ENCODE assay signal across 9 cellular contexts in the genomic region with DNA sequence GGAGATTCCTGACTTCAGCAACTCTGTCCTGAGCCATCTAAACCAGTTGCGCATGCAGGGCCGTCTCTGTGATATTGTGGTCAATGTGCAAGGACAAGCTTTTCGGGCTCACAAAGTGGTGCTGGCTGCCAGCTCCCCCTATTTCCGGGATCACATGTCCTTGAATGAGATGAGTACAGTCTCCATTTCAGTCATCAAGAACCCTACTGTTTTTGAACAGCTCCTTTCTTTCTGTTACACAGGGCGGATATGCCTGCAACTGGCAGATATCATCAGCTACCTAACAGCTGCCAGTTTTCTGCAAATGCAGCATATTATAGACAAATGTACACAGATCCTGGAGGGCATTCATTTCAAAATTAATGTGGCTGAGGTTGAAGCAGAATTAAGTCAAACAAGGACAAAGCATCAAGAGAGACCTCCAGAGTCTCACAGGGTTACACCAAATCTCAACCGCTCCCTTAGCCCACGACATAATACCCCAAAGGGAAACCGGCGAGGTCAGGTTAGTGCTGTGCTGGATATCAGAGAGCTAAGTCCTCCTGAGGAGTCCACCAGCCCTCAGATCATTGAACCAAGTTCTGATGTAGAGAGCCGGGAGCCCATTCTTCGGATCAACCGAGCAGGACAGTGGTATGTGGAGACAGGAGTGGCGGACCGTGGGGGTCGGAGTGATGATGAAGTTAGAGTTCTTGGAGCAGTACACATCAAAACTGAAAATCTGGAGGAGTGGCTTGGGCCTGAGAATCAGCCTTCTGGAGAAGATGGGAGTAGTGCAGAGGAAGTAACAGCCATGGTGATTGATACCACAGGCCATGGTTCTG. TPM values are rescaled to one million over a fixed set of nuclear protein-coding genes. Genes with fewer than 3 reads are reported as not detected.
DNase-seq lines count a peak whose midpoint lies in the region; TF ChIP-seq lines count a peak whose summit lies in the region.
"Had no signal": no experiment of that assay in that cellular context is flagged by ENCODE, and none has a peak within 500 bp of the region (broad histone marks: within the 10 kb centered on the region; RNA-seq: fewer than 3 reads in every experiment).

No MANE protein-coding gene starts in this region.

- DNase-seq in GM13977 (ENCODE audit: low spot score) (peak; percentile 55), HL-60 (ENCODE audit: low read depth in 1 of 2, low spot score in 1 of 2) (peak in 1 of 2 experiments; percentile 30), progenitor cell of endocrine pancreas (ENCODE audit: low spot score, unreplicated experiment) (no peak), NCI-H2227 (lab: John Stamatoyannopoulos, UW; ENCODE audit: unreplicated experiment) (no peak), uterus (no peak), SK-N-DZ (ENCODE audit: low spot score) (no peak), SW480 (ENCODE audit: low spot score) (no peak)
- no peak for DNase-seq in activated naive CD8-positive, alpha-beta T cell treated with anti-CD3 and anti-CD28 coated beads for 36 hours
- DNase-seq: NCI-H2171 treated with DMSO at 0.1 percent for 48 hours had no signal

- H3K27me3 Mint-ChIP-seq in activated naive CD8-positive, alpha-beta T cell treated with anti-CD3 and anti-CD28 coated beads for 36 hours: peaks cover 23% of the 10 kb centered on the region
- no peaks in the 10 kb centered on the region for H3K27me3 Mint-ChIP-seq in progenitor cell of endocrine pancreas

- no peaks in the 10 kb centered on the region for H3K36me3 ChIP-seq in uterus

- H3K27me3 ChIP-seq in HL-60 (ENCODE audit: insufficient read depth, poor library complexity, severe bottlenecking): no peaks in the 10 kb centered on the region
- no peaks in the 10 kb centered on the region for H3K27me3 ChIP-seq in uterus

- in situ Hi-C loops in GM13977 (cut with MboI; ENCODE audit: low pct_unique_long_range_greater_than_20kb, low sequenced_read_pairs, unreplicated experiment): no loop called here

- intact Hi-C loops in uterus (cut with DNase I; ENCODE audit: low total_unique reads): no loop called here

- TF ChIP-seq POLR2A in uterus (IDR thresholded peaks at IDR 0.05): no peak

- no peak for TF ChIP-seq CTCF in GM13977 (IDR thresholded peaks at IDR 0.05; ENCODE audit: extremely low read depth, insufficient read depth, missing control alignments)
- TF ChIP-seq CTCF in HL-60 (IDR thresholded peaks at IDR 0.05; ENCODE audit: insufficient read depth, low read length): no peak
- TF ChIP-seq CTCF in progenitor cell of endocrine pancreas (IDR thresholded peaks at IDR 0.05; ENCODE audit: unreplicated experiment): no peak
- no peak for TF ChIP-seq CTCF in uterus (IDR thresholded peaks at IDR 0.05)

- peak overlapping the region; percentile 26 for H3K27ac Mint-ChIP-seq in activated naive CD8-positive, alpha-beta T cell treated with anti-CD3 and anti-CD28 coated beads for 36 hours
- peak overlapping the region; percentile 3 for H3K27ac Mint-ChIP-seq in progenitor cell of endocrine pancreas

- no peaks in the 10 kb centered on the region for H3K9me3 Mint-ChIP-seq in activated naive CD8-positive, alpha-beta T cell treated with anti-CD3 and anti-CD28 coated beads for 36 hours
- no peaks in the 10 kb centered on the region for H3K9me3 Mint-ChIP-seq in progenitor cell of endocrine pancreas (ENCODE audit: low read depth)

- H3K9me3 ChIP-seq in uterus: no peaks in the 10 kb centered on the region

- H3K27ac ChIP-seq in HL-60 (replicated peaks) (peak overlapping the region; percentile 93), uterus (no peak overlapping the region)

- H3K36me3 Mint-ChIP-seq in activated naive CD8-positive, alpha-beta T cell treated with anti-CD3 and anti-CD28 coated beads for 36 hours: peaks cover 42% of the 10 kb centered on the region
- H3K36me3 Mint-ChIP-seq in progenitor cell of endocrine pancreas (ENCODE audit: insufficient read depth): peaks cover 29% of the 10 kb centered on the region

- peak overlapping the region; percentile 100 for H3K4me3 Mint-ChIP-seq in activated naive CD8-positive, alpha-beta T cell treated with anti-CD3 and anti-CD28 coated beads for 36 hours
- no peak overlapping the region for H3K4me3 Mint-ChIP-seq in progenitor cell of endocrine pancreas (ENCODE audit: low read depth)

- no peak overlapping the region for H3K4me3 ChIP-seq in HL-60 (replicated peaks; ENCODE audit: insufficient read depth, low read length)
- no peak overlapping the region for H3K4me3 ChIP-seq in uterus

- H3K4me1 ChIP-seq in uterus: no peaks in the 10 kb centered on the region

- H3K4me1 Mint-ChIP-seq in activated naive CD8-positive, alpha-beta T cell treated with anti-CD3 and anti-CD28 coated beads for 36 hours: peaks cover 46% of the 10 kb centered on the region
- H3K4me1 Mint-ChIP-seq in progenitor cell of endocrine pancreas (ENCODE audit: low read depth): peaks cover 25% of the 10 kb centered on the region

RNA-seq across cellular contexts. Expression of a gene that starts 2.3 kb away (rescaled TPM):
- total RNA-seq in activated naive CD8-positive, alpha-beta T cell treated with anti-CD3 and anti-CD28 coated beads for 36 hours: 1 to 10 TPM; 7.3 to 8.0 TPM
- total RNA-seq in progenitor cell of endocrine pancreas (12.2 and 14.3 TPM in 2 replicates), uterus (10 to 100 TPM in 2 of 4 donors, 1 to 10 TPM in 2; 7.1 to 31.3 (median 11.2) TPM)
- 4.3 and 6.2 TPM in 2 replicates for polyA plus RNA-seq in SK-N-DZ (2014; cell fraction: cytosol; rRNA removed)
- polyA plus RNA-seq in SK-N-DZ (2014; cell fraction: nucleus; rRNA removed): 6.0 and 9.6 TPM in 2 replicates

RNA-seq across cellular contexts. Expression of a gene that starts 2.7 kb away (rescaled TPM):
- total RNA-seq in activated naive CD8-positive, alpha-beta T cell treated with anti-CD3 and anti-CD28 coated beads for 36 hours: 1,000 to 10,000 TPM; 1,009 to 1,039 TPM
- total RNA-seq in progenitor cell of endocrine pancreas: 352 and 423 TPM in 2 replicates
- 1,000 to 10,000 TPM in 2 of 4 donors, 100 to 1,000 TPM in 2; 566 to 2,222 (median 828) TPM for total RNA-seq in uterus
- polyA plus RNA-seq in SK-N-DZ (2014; cell fraction: cytosol; rRNA removed): 1,132 and 1,143 TPM in 2 replicates
- polyA plus RNA-seq in SK-N-DZ (2014; cell fraction: nucleus; rRNA removed): 2,155 and 2,228 TPM in 2 replicates

RNA-seq across cellular contexts. Expression of a gene that starts 45.8 kb away (rescaled TPM):
- 10 to 100 TPM; 30.7 to 34.2 TPM for total RNA-seq in activated naive CD8-positive, alpha-beta T cell treated with anti-CD3 and anti-CD28 coated beads for 36 hours
- total RNA-seq in progenitor cell of endocrine pancreas (11.6 and 12.0 TPM in 2 replicates), uterus (10 to 100 TPM in 1 of 4 donors, 1 to 10 TPM in 1, under 1 TPM in 1, not detected in 1; 0.51 to 24.2 (median 4.7) TPM)
- polyA plus RNA-seq in SK-N-DZ (2014; cell fraction: cytosol; rRNA removed): 17.0 and 17.8 TPM in 2 replicates
- 5.2 and 7.5 TPM in 2 replicates for polyA plus RNA-seq in SK-N-DZ (2014; cell fraction: nucleus; rRNA removed)

RNA-seq across cellular contexts. Expression of a gene that starts 46.0 kb away (rescaled TPM):
- 10 to 100 TPM; 47.0 to 48.1 TPM for total RNA-seq in activated naive CD8-positive, alpha-beta T cell treated with anti-CD3 and anti-CD28 coated beads for 36 hours
- total RNA-seq in progenitor cell of endocrine pancreas (20.2 and 21.1 TPM in 2 replicates), uterus (10 to 100 TPM in 3 of 4 donors, 1 to 10 TPM in 1; 4.1 to 20.0 (median 12.7) TPM)
- 53.6 and 54.3 TPM in 2 replicates for polyA plus RNA-seq in SK-N-DZ (2014; cell fraction: cytosol; rRNA removed)
- 37.8 and 50.1 TPM in 2 replicates for polyA plus RNA-seq in SK-N-DZ (2014; cell fraction: nucleus; rRNA removed)

RNA-seq across cellular contexts. Expression of a gene that starts 46.7 kb away (rescaled TPM):
- not detected for total RNA-seq in activated naive CD8-positive, alpha-beta T cell treated with anti-CD3 and anti-CD28 coated beads for 36 hours
- total RNA-seq in progenitor cell of endocrine pancreas (0.31 TPM in 1 of 2 replicates, not detected in the other), uterus (1 to 10 TPM in 1 of 4 donors, not detected in 3; 1.0 TPM)
- polyA plus RNA-seq in SK-N-DZ (2014; cell fraction: cytosol; rRNA removed): not detected in 2 replicates
- 0.12 TPM in 1 of 2 replicates, not detected in the other for polyA plus RNA-seq in SK-N-DZ (2014; cell fraction: nucleus; rRNA removed)
